7 cellular contexts compared by ENCODE assay signal in genomic region chr22:25552405-25552804, GRCh38. TPM values are rescaled to one million over a fixed set of nuclear protein-coding genes. Genes with fewer than 3 reads are reported as not detected.
DNase-seq lines count a peak whose midpoint lies in the region; ATAC-seq and TF ChIP-seq lines count a peak whose summit lies in the region.
"Not testable (repeated sequence)": the region's sequence is repeated elsewhere in the genome, so short reads cannot be mapped to it uniquely, and the experiment has no call there.

No MANE protein-coding gene starts in this region.

- not testable (repeated sequence) for H2AFZ ChIP-seq in Karpas-422 (ENCODE audit: low read length); SK-N-SH (ENCODE audit: low read depth); trophoblast cell (ENCODE audit: insufficient read depth, low read length, poor library complexity)

- not testable (repeated sequence) for H2BK12ac ChIP-seq in trophoblast cell (ENCODE audit: low read length)

- H3K27me3 ChIP-seq in Karpas-422 (ENCODE audit: low read length); SK-N-SH (ENCODE audit: insufficient read depth); foreskin keratinocyte; trophoblast cell (ENCODE audit: insufficient read depth, low read length): not testable (repeated sequence)

- peaks cover 11% of the 10 kb centered on the region for H3F3A ChIP-seq in SK-N-SH (replicated peaks; ENCODE audit: insufficient read depth)

- POLR2A ChIA-PET in SK-N-SH (lab: Yijun Ruan, JAX) = not testable (repeated sequence)

- not testable (repeated sequence) for H3K4ac ChIP-seq in trophoblast cell (ENCODE audit: low read depth, low read length)

- H3K36me3 ChIP-seq in Karpas-422 (ENCODE audit: insufficient read depth, low read length); SK-N-SH (replicated peaks in 1 of 2; ENCODE audit: control insufficient read depth in 1 of 2, insufficient read depth in 2 of 2, low read length in 1 of 2); trophoblast cell (ENCODE audit: control insufficient read depth in 1 of 2, insufficient read depth in 2 of 2, low read length in 2 of 2): not testable (repeated sequence)

- TF ChIP-seq EP300 in SK-N-SH (IDR thresholded peaks at IDR 0.05; ENCODE audit: borderline replicate concordance in 1 of 2, low read depth in 1 of 2, low read length in 1 of 2) = peak in 1 of 2 experiments; percentile 83; a peak in 2 of 4 replicates

- peak; percentile 60 for ATAC-seq in foreskin keratinocyte

- not testable (repeated sequence) for H3K79me2 ChIP-seq in Karpas-422 (ENCODE audit: low read length); SK-N-SH (ENCODE audit: insufficient read depth); trophoblast cell (ENCODE audit: control insufficient read depth, insufficient read depth, low read length, poor library complexity)

- not testable (repeated sequence) for H3K27ac ChIP-seq in Karpas-422 (ENCODE audit: low read length); foreskin keratinocyte; trophoblast cell (ENCODE audit: low read depth, low read length)
- peak overlapping the region in 1 of 2 experiments; percentile 31; a peak in 1 of 4 replicates for H3K27ac ChIP-seq in SK-N-SH (ENCODE audit: low read depth in 2 of 2, low read length in 1 of 2)

- H2BK120ac ChIP-seq in trophoblast cell (ENCODE audit: insufficient read depth, low read length, poor library complexity) = not testable (repeated sequence)

- WGBS in SK-N-SH (ENCODE audit: low lambda C conversion rate) = 8% methylated on average over 1 of the region's 1 CpG
- WGBS in trophoblast cell (ENCODE audit: extremely low coverage, insufficient coverage, insufficient read length) = no CpG with 5 or more reads among the region's 1 CpG

- CTCF ChIA-PET in SK-N-SH (lab: Yijun Ruan, JAX) = interaction anchor here (1.4 kb wide), 1 partner anchor 8 kb away, joined by 7 read pairs; no protein-coding TSS in a partner anchor

- H4K8ac ChIP-seq in trophoblast cell (ENCODE audit: low read depth, low read length) = not testable (repeated sequence)

- not testable (repeated sequence) for H3K4me3 ChIP-seq in Karpas-422 (ENCODE audit: low read length); SK-N-SH (ENCODE audit: low read depth in 2 of 2, low read length in 1 of 2); astrocyte of the spinal cord (ENCODE audit: low read depth, low read length); epithelial cell of esophagus (ENCODE audit: low read length); trophoblast cell (ENCODE audit: low read depth, low read length)

- not testable (repeated sequence) for H4K91ac ChIP-seq in trophoblast cell (ENCODE audit: low read depth, low read length)

- H2BK5ac ChIP-seq in trophoblast cell (ENCODE audit: low read depth, low read length, poor library complexity) = not testable (repeated sequence)

- not testable (repeated sequence) for H3K14ac ChIP-seq in trophoblast cell (ENCODE audit: low read length)

- TF ChIP-seq CTCF in SK-N-SH (IDR thresholded peaks at IDR 0.05); astrocyte of the spinal cord (IDR thresholded peaks at IDR 0.05; ENCODE audit: low read depth, low read length); epithelial cell of esophagus (IDR thresholded peaks at IDR 0.05; ENCODE audit: insufficient read depth, low read depth, low read length, missing control alignments); foreskin keratinocyte (conservative IDR thresholded peaks at IDR 0.05): not testable (repeated sequence)

- peak; percentile 83 for DNase-seq in EH (ENCODE audit: low read depth)
- DNase-seq in Karpas-422 = peak; percentile 25
- not testable (repeated sequence) for DNase-seq in SK-N-SH
- DNase-seq in astrocyte of the spinal cord (ENCODE audit: low read depth, low spot score) = peak; percentile 70
- peak; percentile 36 for DNase-seq in epithelial cell of esophagus (ENCODE audit: low read depth)
- peak; percentile 69 to 83 for DNase-seq in foreskin keratinocyte
- peak; percentile 71 to 91 for DNase-seq in trophoblast cell

- H3K9me2 ChIP-seq in Karpas-422 (replicated peaks; ENCODE audit: insufficient read depth, low read length); SK-N-SH: not testable (repeated sequence)

- H3K4me2 ChIP-seq in Karpas-422 (ENCODE audit: low read depth, low read length, poor library complexity, severe bottlenecking); SK-N-SH; trophoblast cell (ENCODE audit: low read length): not testable (repeated sequence)

- H3K9me3 ChIP-seq in Karpas-422 (ENCODE audit: low read length); SK-N-SH; trophoblast cell (ENCODE audit: insufficient read depth, low read depth, low read length): not testable (repeated sequence)

- not testable (repeated sequence) for H3K18ac ChIP-seq in trophoblast cell (ENCODE audit: low read length)

- not testable (repeated sequence) for H4K12ac ChIP-seq in trophoblast cell (ENCODE audit: low read depth, low read length)

- H4K20me1 ChIP-seq in Karpas-422 (ENCODE audit: insufficient read depth, low read depth, low read length); SK-N-SH (ENCODE audit: insufficient read depth): not testable (repeated sequence)

- in situ Hi-C loops in astrocyte of the spinal cord (cut with HindIII; ENCODE audit: low sequenced_read_pairs) = not testable (repeated sequence)

- not testable (repeated sequence) for TF ChIP-seq RAD21 in SK-N-SH (IDR thresholded peaks at IDR 0.05; ENCODE audit: low read length)

- not testable (repeated sequence) for H3K79me1 ChIP-seq in trophoblast cell (ENCODE audit: low read length)

- not testable (repeated sequence) for H2AK5ac ChIP-seq in trophoblast cell (ENCODE audit: low read length)

- not testable (repeated sequence) for H3K4me1 ChIP-seq in Karpas-422 (ENCODE audit: low read length); SK-N-SH (ENCODE audit: control insufficient read depth in 1 of 2, insufficient read depth in 2 of 2, low read depth in 1 of 2, low read length in 1 of 2); foreskin keratinocyte
- peaks cover 17 to 24% of the 10 kb centered on the region in 2 experiments for H3K4me1 ChIP-seq in trophoblast cell (ENCODE audit: control insufficient read depth in 1 of 2, insufficient read depth in 2 of 2, low read length in 2 of 2)

- not testable (repeated sequence) for H3K9ac ChIP-seq in Karpas-422 (ENCODE audit: low read length); SK-N-SH; trophoblast cell (ENCODE audit: low read length)

- H3K23ac ChIP-seq in trophoblast cell (ENCODE audit: low read length) = not testable (repeated sequence)

TF ChIP-seq in SK-N-SH, 30 proteins besides CTCF, POLR2A, EP300 and RAD21:
- TF ChIP-seq PBX3 (IDR thresholded peaks at IDR 0.05) (peak; percentile 80), JUND (IDR thresholded peaks at IDR 0.05) (peak; percentile 73), NFIC (IDR thresholded peaks at IDR 0.05; ENCODE audit: borderline replicate concordance) (peak; percentile 82), FOXM1 (IDR thresholded peaks at IDR 0.05; ENCODE audit: low read depth) (0 out of 2 replicates have a peak, but pooled peaks have one; percentile 64), TEAD4 (IDR thresholded peaks at IDR 0.05; ENCODE audit: borderline replicate concordance, insufficient read depth) (peak; percentile 86), MAX (IDR thresholded peaks at IDR 0.05; ENCODE audit: low read depth) (0 out of 2 replicates have a peak, but pooled peaks have one; percentile 18), FOSL2 (IDR thresholded peaks at IDR 0.05; ENCODE audit: borderline replicate concordance, low read depth) (peak; percentile 63; the same call in 1 of the 2 replicates), TCF12 (IDR thresholded peaks at IDR 0.05) (peak; percentile 88)

RNA-seq across cellular contexts. Expression of gene GRK3, which starts 12.1 kb away (rescaled TPM):
- 1.4 and 2.0 TPM in 2 replicates for total RNA-seq in Karpas-422 (2014; rRNA removed; shearing (Covaris generic); ENCODE audit: low replicate concordance)
- polyA plus RNA-seq in SK-N-SH (2012; rRNA removed) (1.3 and 1.9 TPM in 2 replicates), foreskin keratinocyte (2.9 and 4.4 TPM in 2 replicates)
- 2.0 and 2.5 TPM in 2 replicates for polyA plus RNA-seq in SK-N-SH (2012; cell fraction: cytosol; rRNA removed)
- polyA plus RNA-seq in SK-N-SH (2012; cell fraction: nucleus; rRNA removed) = 1.8 and 2.4 TPM in 2 replicates
- total RNA-seq in foreskin keratinocyte = 10.0 and 12.2 TPM in 2 replicates
- polyA plus RNA-seq in trophoblast cell (2013) = 12.3 and 12.5 TPM in 2 replicates
